Comparison of ENCODE assay signal across 15 cellular contexts in the genomic region with DNA sequence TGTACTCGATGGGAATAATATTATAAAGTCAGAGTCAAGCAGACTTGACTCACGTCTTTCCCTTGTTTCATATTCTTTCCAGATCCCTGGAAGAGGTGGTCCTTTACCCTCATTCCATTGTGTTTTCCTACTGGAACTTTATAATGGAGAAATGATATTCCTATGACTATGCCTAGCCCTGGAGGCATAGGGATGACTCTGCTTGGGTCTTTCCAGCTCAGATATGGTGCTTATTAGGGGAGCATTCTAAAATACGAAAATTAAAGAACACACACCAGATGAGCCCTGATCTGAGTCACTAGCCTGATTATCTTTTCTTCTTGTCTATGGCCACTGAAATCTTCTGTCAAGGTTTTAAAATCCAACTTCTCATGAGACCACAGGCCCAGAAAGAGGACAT.
A peak's percentile ranks its signal among the peaks of the same experiment; 100 is the strongest.
DNase-seq lines count a peak whose midpoint lies in the region; ATAC-seq, FAIRE-seq and TF ChIP-seq lines count a peak whose summit lies in the region.
"Had no signal": no experiment of that assay in that cellular context is flagged by ENCODE, and none has a peak within 500 bp of the region (broad histone marks: within the 10 kb centered on the region; RNA-seq: fewer than 3 reads in every experiment).

No MANE protein-coding gene starts in this region.

- no peaks in the 10 kb centered on the region for H3K23me2 ChIP-seq in H1 (ENCODE audit: low read depth, low read length)

- H3K4me1 ChIP-seq in GM23338 (ENCODE audit: insufficient read depth) (no peaks in the 10 kb centered on the region), H1 (replicated peaks in 1 of 4; ENCODE audit: control insufficient read depth in 3 of 4, insufficient read depth in 4 of 4, low read length in 3 of 4) (peaks cover 0 to 7% (median 3%) of the 10 kb centered on the region in 4 experiments; a peak in 4 of 7 replicates), keratinocyte (ENCODE audit: control insufficient read depth, extremely low read depth, insufficient read depth, low read length) (no peaks in the 10 kb centered on the region), Caco-2 (peaks cover 23% of the 10 kb centered on the region)

- WGBS in H1 (ENCODE audit: extremely low coverage in 1 of 2, insufficient coverage in 1 of 2, insufficient read length in 1 of 2, insufficient replicate concordance in 2 of 2, low coverage in 1 of 2, low lambda C conversion rate in 2 of 2, missing lambda C conversion rate in 1 of 2), 2 experiments: 90% methylated on average over 3 of the region's 3 CpGs; no CpG with 5 or more reads in 1 of the 2 experiments

- no peak for TF ChIP-seq POLR2A in H1 (IDR thresholded peaks at IDR 0.05; ENCODE audit: control extremely low read depth in 1 of 2, low read depth in 2 of 2, low read length in 2 of 2)

- TF ChIP-seq CTCF in BJ (IDR thresholded peaks at IDR 0.05; ENCODE audit: insufficient read depth, low read depth, low read length): no peak
- TF ChIP-seq CTCF in GM23338 (conservative IDR thresholded peaks at IDR 0.05; ENCODE audit: low read depth in 2 of 2): no peak
- no peak for TF ChIP-seq CTCF in H1 (IDR thresholded peaks at IDR 0.05; ENCODE audit: control extremely low read depth in 1 of 3, insufficient read depth in 1 of 3, low read depth in 1 of 3, low read length in 3 of 3)
- TF ChIP-seq CTCF in keratinocyte (optimal IDR thresholded peaks at IDR 0.05 in 1 of 3, IDR thresholded peaks at IDR 0.05 in 1 of 3, conservative IDR thresholded peaks at IDR 0.05 in 1 of 3; ENCODE audit: extremely low read depth in 1 of 3, insufficient read depth in 2 of 3, low read length in 3 of 3): no peak
- TF ChIP-seq CTCF in Caco-2 (IDR thresholded peaks at IDR 0.05; ENCODE audit: insufficient read depth in 1 of 2, low read depth in 1 of 2, low read length in 1 of 2, severe bottlenecking in 1 of 2, unreplicated experiment in 1 of 2): no peak

- peak overlapping the region; percentile 3 for H2BK120ac ChIP-seq in H1 (replicated peaks; ENCODE audit: low read depth, low read length)

- H3K27ac ChIP-seq in GM23338 (ENCODE audit: low read depth) (no peak overlapping the region), H1 (ENCODE audit: low read depth, low read length) (no peak overlapping the region), keratinocyte (ENCODE audit: control insufficient read depth, insufficient read depth, low read length) (no peak overlapping the region)
- H3K27ac ChIP-seq: 22Rv1 had no signal

- H3K9me1 ChIP-seq in keratinocyte (ENCODE audit: control insufficient read depth, extremely low read depth, insufficient read depth, low read length): no peaks in the 10 kb centered on the region

- peaks cover 1% of the 10 kb centered on the region for H3K27me3 Mint-ChIP-seq in GM23338 (ENCODE audit: insufficient read depth, low read depth, poor library complexity)
- no peaks in the 10 kb centered on the region for H3K27me3 Mint-ChIP-seq in activated CD4-positive, alpha-beta memory T cell treated with anti-CD3 and anti-CD28 coated beads, Interleukin-2, amount 10 ng/mL, durations not matched to agents 7 days and 5 days
- no peaks in the 10 kb centered on the region for H3K27me3 Mint-ChIP-seq in Caco-2 (ENCODE audit: insufficient read depth, unreplicated experiment)
- H3K27me3 Mint-ChIP-seq: CD4-positive, alpha-beta T cell; IgD-negative memory B cell had no signal

- H3K4me1 Mint-ChIP-seq in GM23338 (peaks cover 14% of the 10 kb centered on the region), Caco-2 (ENCODE audit: low read depth, unreplicated experiment) (peaks cover 9% of the 10 kb centered on the region)
- H3K4me1 Mint-ChIP-seq in activated CD4-positive, alpha-beta memory T cell treated with anti-CD3 and anti-CD28 coated beads, Interleukin-2, amount 10 ng/mL, durations not matched to agents 7 days and 5 days: no peaks in the 10 kb centered on the region
- H3K4me1 Mint-ChIP-seq: IgD-negative memory B cell had no signal

- no peak for ATAC-seq in GM23338
- ATAC-seq in HG03175 (IDR thresholded peaks at IDR 0.05; ENCODE audit: unreplicated experiment): no peak

- no peak overlapping the region for H4K91ac ChIP-seq in H1 (replicated peaks; ENCODE audit: insufficient read length, low read length)

- no peak overlapping the region for H2BK5ac ChIP-seq in H1 (ENCODE audit: low read depth, low read length)

- no peak overlapping the region for H4K5ac ChIP-seq in H1 (ENCODE audit: insufficient read length, low read depth, low read length)

- dilution Hi-C loops in keratinocyte (cut with MboI; ENCODE audit: extremely low pct_ligation_motif_present, low sequenced_read_pairs): no loop called here

- H3K79me2 ChIP-seq in GM23338 (replicated peaks; ENCODE audit: insufficient read depth) (no peaks in the 10 kb centered on the region), H1 (ENCODE audit: control insufficient read depth in 1 of 2, insufficient read depth in 2 of 2, low read length in 2 of 2) (no peaks in the 10 kb centered on the region), keratinocyte (ENCODE audit: control insufficient read depth, insufficient read depth, low read length) (no peaks in the 10 kb centered on the region)

- H3K4me3 ChIP-seq in BJ (ENCODE audit: low read depth, low read length) (no peak overlapping the region), GM23338 (no peak overlapping the region), H1 (ENCODE audit: extremely low read depth in 1 of 4, insufficient read depth in 2 of 4, low read depth in 3 of 4, low read length in 4 of 4) (no peak overlapping the region), keratinocyte (ENCODE audit: control insufficient read depth in 2 of 3, extremely low read depth in 1 of 3, insufficient read depth in 2 of 3, low read depth in 1 of 3, low read length in 3 of 3) (no peak overlapping the region), Caco-2 (ENCODE audit: low read depth, low read length) (no peak overlapping the region)
- H3K4me3 ChIP-seq: HAP-1 had no signal

- H3K27ac Mint-ChIP-seq in GM23338: no peak overlapping the region
- H3K27ac Mint-ChIP-seq in activated CD4-positive, alpha-beta memory T cell treated with anti-CD3 and anti-CD28 coated beads, Interleukin-2, amount 10 ng/mL, durations not matched to agents 7 days and 5 days: no peak overlapping the region
- H3K27ac Mint-ChIP-seq in Caco-2 (ENCODE audit: unreplicated experiment): no peak overlapping the region
- H3K27ac Mint-ChIP-seq: CD4-positive, alpha-beta T cell; IgD-negative memory B cell had no signal

- H4K20me1 ChIP-seq in GM23338 (replicated peaks; ENCODE audit: insufficient read depth) (no peaks in the 10 kb centered on the region), H1 (replicated peaks in 1 of 2; ENCODE audit: control insufficient read depth in 1 of 2, insufficient read depth in 2 of 2, low read length in 2 of 2) (no peaks in the 10 kb centered on the region), keratinocyte (ENCODE audit: control insufficient read depth, extremely low read depth, insufficient read depth, low read length) (no peaks in the 10 kb centered on the region)

- H3K9me2 ChIP-seq in GM23338 (ENCODE audit: insufficient read depth): no peaks in the 10 kb centered on the region

- H2AK5ac ChIP-seq in H1 (ENCODE audit: low read depth, low read length): no peak overlapping the region

- no peaks in the 10 kb centered on the region for H3K27me3 ChIP-seq in BJ (ENCODE audit: control insufficient read depth, insufficient read depth, low read length)
- no peaks in the 10 kb centered on the region for H3K27me3 ChIP-seq in GM23338 (ENCODE audit: insufficient read depth)
- peaks cover 0 to 1% (median 0%) of the 10 kb centered on the region in 4 experiments; a peak in 1 of 7 replicates for H3K27me3 ChIP-seq in H1 (replicated peaks in 1 of 4; ENCODE audit: control insufficient read depth in 3 of 4, extremely low read depth in 1 of 4, insufficient read depth in 3 of 4, low read length in 3 of 4)
- no peaks in the 10 kb centered on the region for H3K27me3 ChIP-seq in keratinocyte (ENCODE audit: control insufficient read depth, extremely low read depth, insufficient read depth, low read length)
- H3K27me3 ChIP-seq in Caco-2 (replicated peaks; ENCODE audit: control insufficient read depth, insufficient read depth, low read length): no peaks in the 10 kb centered on the region

- TF ChIP-seq EP300 in H1 (IDR thresholded peaks at IDR 0.05; ENCODE audit: borderline replicate concordance in 1 of 2, low read depth in 2 of 2, low read length in 2 of 2): no peak

- H3K9me3 Mint-ChIP-seq in GM23338: peaks cover 5% of the 10 kb centered on the region; the same call in 1 of the 3 replicates
- H3K9me3 Mint-ChIP-seq in activated CD4-positive, alpha-beta memory T cell treated with anti-CD3 and anti-CD28 coated beads, Interleukin-2, amount 10 ng/mL, durations not matched to agents 7 days and 5 days: no peaks in the 10 kb centered on the region
- no peaks in the 10 kb centered on the region for H3K9me3 Mint-ChIP-seq in Caco-2 (ENCODE audit: unreplicated experiment)
- H3K9me3 Mint-ChIP-seq: CD4-positive, alpha-beta T cell; IgD-negative memory B cell had no signal

- H3F3A ChIP-seq in GM23338 (replicated peaks; ENCODE audit: low read depth): no peaks in the 10 kb centered on the region

- H3K18ac ChIP-seq in H1 (ENCODE audit: extremely low read depth, low read length): no peak overlapping the region

- peak overlapping the region; percentile 19; the same call in 1 of the 2 replicates for H2AFZ ChIP-seq in GM23338
- 0 out of 2 replicates have a peak overlapping the region, but pooled peaks have one; percentile 57 for H2AFZ ChIP-seq in H1 (ENCODE audit: low read length)
- H2AFZ ChIP-seq in keratinocyte (ENCODE audit: control insufficient read depth, low read length): peak overlapping the region; percentile 51

- no peak overlapping the region for H2BK12ac ChIP-seq in H1 (ENCODE audit: low read depth, low read length)

- POLR2A ChIA-PET in BJ (lab: Charles Lee): no interaction called here
- POLR2A ChIA-PET in H1 (lab: Charles Lee; ENCODE audit: partially characterized antibody): no interaction called here
- POLR2A ChIA-PET in activated CD4-positive, alpha-beta memory T cell treated with anti-CD3 and anti-CD28 coated beads, Interleukin-2, amount 10 ng/mL, durations not matched to agents 7 days and 5 days (lab: Charles Lee): no interaction called here
- POLR2A ChIA-PET in Caco-2 (lab: Charles Lee): no interaction called here

- H3K56ac ChIP-seq in H1 (replicated peaks; ENCODE audit: insufficient read length, low read depth, low read length): no peak overlapping the region

- no peak overlapping the region for H4K8ac ChIP-seq in H1 (ENCODE audit: extremely low read depth, insufficient read depth, low read length)

- no peak overlapping the region for H2BK15ac ChIP-seq in H1 (ENCODE audit: low read length)

- H3K36me3 Mint-ChIP-seq in GM23338 (ENCODE audit: low read depth) (peaks cover under 1% of the 10 kb centered on the region; the same call in 1 of the 3 replicates), Caco-2 (ENCODE audit: insufficient read depth, unreplicated experiment) (no peaks in the 10 kb centered on the region)
- no peaks in the 10 kb centered on the region for H3K36me3 Mint-ChIP-seq in activated CD4-positive, alpha-beta memory T cell treated with anti-CD3 and anti-CD28 coated beads, Interleukin-2, amount 10 ng/mL, durations not matched to agents 7 days and 5 days (ENCODE audit: low read depth)
- H3K36me3 Mint-ChIP-seq: IgD-negative memory B cell had no signal

- FAIRE-seq in H1 (lab: Jason Lieb, UNC): no peak
- FAIRE-seq in keratinocyte (lab: Jason Lieb, UNC): no peak

- DNase-seq in BJ (ENCODE audit: low read depth): peak; percentile 10
- no peak for DNase-seq in GM23338 (ENCODE audit: low spot score)
- no peak for DNase-seq in H1 (ENCODE audit: low read depth in 1 of 2, low spot score in 2 of 2)
- DNase-seq in keratinocyte (ENCODE audit: low read depth, low spot score): no peak
- no peak for DNase-seq in activated CD4-positive, alpha-beta memory T cell treated with anti-CD3 and anti-CD28 coated beads, Interleukin-2, amount 10 ng/mL, durations not matched to agents 7 days and 5 days
- DNase-seq in Caco-2: no peak
- no peak for DNase-seq in activated CD4-positive, alpha-beta T cell treated with anti-CD3 and anti-CD28 coated beads for 1 hour
- DNase-seq: C1 segment of cervical spinal cord; CD4-positive, alpha-beta T cell; DMS153; DMS79 treated with DMSO at 0.1 percent for 48 hours had no signal

- intact Hi-C loops in Caco-2 (cut with micrococcal nuclease; ENCODE audit: unreplicated experiment): loop anchor here (5.0 kb wide), 1 partner anchor 231 kb away; the partner anchor contains the start of gene ANKRD50

- H3K4me3 Mint-ChIP-seq in GM23338 (no peak overlapping the region), Caco-2 (ENCODE audit: unreplicated experiment) (no peak overlapping the region)
- no peak overlapping the region for H3K4me3 Mint-ChIP-seq in activated CD4-positive, alpha-beta memory T cell treated with anti-CD3 and anti-CD28 coated beads, Interleukin-2, amount 10 ng/mL, durations not matched to agents 7 days and 5 days
- H3K4me3 Mint-ChIP-seq: CD4-positive, alpha-beta T cell; IgD-negative memory B cell had no signal

- H3K9me3 ChIP-seq in H1 (ENCODE audit: insufficient read depth in 2 of 2, low read depth in 1 of 2, low read length in 1 of 2) (peaks cover 0 to under 1% of the 10 kb centered on the region in 2 experiments; a peak in 1 of 4 replicates), keratinocyte (ENCODE audit: control insufficient read depth, low read depth, low read length) (no peaks in the 10 kb centered on the region), Caco-2 (0 out of 2 replicates have a peak, but pooled peaks cover 3% of the 10 kb centered on the region)
- H3K9me3 ChIP-seq: HAP-1 had no signal

- no peaks in the 10 kb centered on the region for H3K36me3 ChIP-seq in BJ (ENCODE audit: control insufficient read depth, insufficient read depth, low read length)
- no peaks in the 10 kb centered on the region for H3K36me3 ChIP-seq in GM23338 (ENCODE audit: insufficient read depth)
- H3K36me3 ChIP-seq in H1 (ENCODE audit: control insufficient read depth in 2 of 4, insufficient read depth in 4 of 4, low read length in 3 of 4): no peaks in the 10 kb centered on the region
- no peaks in the 10 kb centered on the region for H3K36me3 ChIP-seq in keratinocyte (ENCODE audit: control insufficient read depth in 2 of 2, extremely low read depth in 1 of 2, insufficient read depth in 2 of 2, low read length in 2 of 2)
- H3K36me3 ChIP-seq in Caco-2 (ENCODE audit: control insufficient read depth, insufficient read depth, low read length): no peaks in the 10 kb centered on the region
- H3K36me3 ChIP-seq: HAP-1 had no signal

- no peak overlapping the region for H3K14ac ChIP-seq in H1 (ENCODE audit: insufficient read length)

- no peak overlapping the region for H2BK20ac ChIP-seq in H1 (ENCODE audit: low read length)

- CTCF ChIA-PET in BJ (lab: Yijun Ruan, JAX): no interaction called here
- CTCF ChIA-PET in H1 (lab: Charles Lee; ENCODE audit: partially characterized antibody): interaction anchor here (0.6 to 1.3 kb wide), 2 partner anchors 21 to 36 kb away, joined by 3 read pairs; no protein-coding TSS in a partner anchor
- CTCF ChIA-PET in activated CD4-positive, alpha-beta memory T cell treated with anti-CD3 and anti-CD28 coated beads, Interleukin-2, amount 10 ng/mL, durations not matched to agents 7 days and 5 days (lab: Charles Lee): no interaction called here
- CTCF ChIA-PET in Caco-2 (lab: Charles Lee): no interaction called here

- no peak for TF ChIP-seq RAD21 in H1 (IDR thresholded peaks at IDR 0.05 in 1 of 2, conservative IDR thresholded peaks at IDR 0.05 in 1 of 2; ENCODE audit: low read depth in 2 of 2, low read length in 2 of 2)

- no peak overlapping the region for H3K4ac ChIP-seq in H1 (replicated peaks; ENCODE audit: insufficient read length, low read depth, low read length)

- BruUV-seq in Caco-2 (replicated peaks; lab: Mats Ljungman, UMichigan): no TSS peak

- H3K79me1 ChIP-seq in H1 (ENCODE audit: low read depth, low read length): no peaks in the 10 kb centered on the region

- H3K9ac ChIP-seq in H1 (replicated peaks in 1 of 4; ENCODE audit: extremely low read depth in 1 of 4, low read depth in 3 of 4, low read length in 3 of 4): no peak overlapping the region
- H3K9ac ChIP-seq in keratinocyte (ENCODE audit: control insufficient read depth, extremely low read depth, insufficient read depth, low read length): no peak overlapping the region

- H3K4me2 ChIP-seq in GM23338 (no peak overlapping the region), H1 (ENCODE audit: insufficient read depth in 1 of 2, low read depth in 2 of 2, low read length in 2 of 2) (no peak overlapping the region), keratinocyte (ENCODE audit: control insufficient read depth, extremely low read depth, insufficient read depth, low read depth, low read length) (no peak overlapping the region)

- H3K23ac ChIP-seq in H1 (ENCODE audit: insufficient read length): no peak overlapping the region
